ENCODE assay signal across 16 cellular contexts in genomic region chr7:32330602-32331001, GRCh38.
A peak's percentile ranks its signal among the peaks of the same experiment; 100 is the strongest.
DNase-seq lines count a peak whose midpoint lies in the region; ATAC-seq and TF ChIP-seq lines count a peak whose summit lies in the region.
"Had no signal": no experiment of that assay in that cellular context is flagged by ENCODE, and none has a peak within 500 bp of the region (broad histone marks: within the 10 kb centered on the region; RNA-seq: fewer than 3 reads in every experiment).

No MANE protein-coding gene starts in this region.

- H3K36me3 ChIP-seq in BE2C (no peaks in the 10 kb centered on the region), esophagus muscularis mucosa (no peaks in the 10 kb centered on the region)
- H3K36me3 ChIP-seq: BLaER1 had no signal

- H3K9me3 ChIP-seq in BE2C = no peaks in the 10 kb centered on the region
- H3K9me3 ChIP-seq in esophagus muscularis mucosa = peaks cover 0 to 11% (median 5%) of the 10 kb centered on the region in 4 donors
- no peaks in the 10 kb centered on the region for H3K9me3 ChIP-seq in right cardiac atrium (ENCODE audit: control insufficient read depth, low read length)
- H3K9me3 ChIP-seq: Caco-2 had no signal

- 85% methylated on average over 5 of the region's 5 CpGs for WGBS in esophagus muscularis mucosa
- 55% methylated on average over 5 of the region's 5 CpGs for WGBS in right cardiac atrium

- H3K4me1 ChIP-seq in BE2C (peaks cover 6% of the 10 kb centered on the region; the same call in 1 of the 2 replicates), esophagus muscularis mucosa (no peaks in the 10 kb centered on the region), right cardiac atrium (ENCODE audit: control insufficient read depth, insufficient read depth, low read length) (no peaks in the 10 kb centered on the region)
- H3K4me1 ChIP-seq: BLaER1, Caco-2 had no signal

- no peak overlapping the region for H3K27ac ChIP-seq in esophagus muscularis mucosa (replicated peaks in 1 of 4)
- no peak overlapping the region for H3K27ac ChIP-seq in right cardiac atrium (ENCODE audit: low read length)
- H3K27ac ChIP-seq: BLaER1, C4-2B had no signal

- H3K27me3 ChIP-seq in BE2C (0 out of 2 replicates have a peak, but pooled peaks cover 3% of the 10 kb centered on the region), esophagus muscularis mucosa (no peaks in the 10 kb centered on the region), right cardiac atrium (ENCODE audit: control insufficient read depth, insufficient read depth) (no peaks in the 10 kb centered on the region)
- H3K27me3 ChIP-seq: BLaER1 had no signal

- H3K4me3 ChIP-seq in BE2C (ENCODE audit: low read depth, low read length) (no peak overlapping the region), esophagus muscularis mucosa (no peak overlapping the region), right cardiac atrium (ENCODE audit: low read length) (no peak overlapping the region)
- H3K4me3 ChIP-seq: BLaER1, GM23338 had no signal

- ATAC-seq in left cardiac atrium = peak; percentile 65 to 77
- ATAC-seq in right cardiac atrium = peak; percentile 59 to 80
- ATAC-seq in HG03354 (IDR thresholded peaks at IDR 0.05; ENCODE audit: poor library complexity, severe bottlenecking, unreplicated experiment) = no peak
- ATAC-seq: CD8-positive, alpha-beta T cell; GM23338; HCT116 had no signal

- no peak for TF ChIP-seq POLR2A in esophagus muscularis mucosa (IDR thresholded peaks at IDR 0.05; ENCODE audit: low read depth)

- DNase-seq in BE2C = peak; percentile 48
- peak; percentile 84 for DNase-seq in esophagus muscularis mucosa (ENCODE audit: extremely low spot score)
- DNase-seq in left cardiac atrium = peak; percentile 15
- peak in 2 of 3 donors; percentile 70 to 71 for DNase-seq in right cardiac atrium
- no peak for DNase-seq in GM03348 (ENCODE audit: low spot score)
- DNase-seq: Caco-2; CD4-positive, CD25-positive, alpha-beta regulatory T cell; CD8-positive, alpha-beta T cell; DMS153; DND-41; H9 had no signal

- TF ChIP-seq EP300 in esophagus muscularis mucosa (IDR thresholded peaks at IDR 0.05) = no peak

- TF ChIP-seq CTCF in BE2C (IDR thresholded peaks at IDR 0.05; ENCODE audit: low read depth, low read length) (no peak), esophagus muscularis mucosa (IDR thresholded peaks at IDR 0.05) (no peak)

- intact Hi-C loops in esophagus muscularis mucosa (cut with DNase I) = no loop called here
- intact Hi-C loops in left cardiac atrium (cut with DNase I) = no loop called here
- intact Hi-C loops in right cardiac atrium (cut with DNase I) = no loop called here
